ENCODE assay signal across 8 cellular contexts in the genomic region with DNA sequence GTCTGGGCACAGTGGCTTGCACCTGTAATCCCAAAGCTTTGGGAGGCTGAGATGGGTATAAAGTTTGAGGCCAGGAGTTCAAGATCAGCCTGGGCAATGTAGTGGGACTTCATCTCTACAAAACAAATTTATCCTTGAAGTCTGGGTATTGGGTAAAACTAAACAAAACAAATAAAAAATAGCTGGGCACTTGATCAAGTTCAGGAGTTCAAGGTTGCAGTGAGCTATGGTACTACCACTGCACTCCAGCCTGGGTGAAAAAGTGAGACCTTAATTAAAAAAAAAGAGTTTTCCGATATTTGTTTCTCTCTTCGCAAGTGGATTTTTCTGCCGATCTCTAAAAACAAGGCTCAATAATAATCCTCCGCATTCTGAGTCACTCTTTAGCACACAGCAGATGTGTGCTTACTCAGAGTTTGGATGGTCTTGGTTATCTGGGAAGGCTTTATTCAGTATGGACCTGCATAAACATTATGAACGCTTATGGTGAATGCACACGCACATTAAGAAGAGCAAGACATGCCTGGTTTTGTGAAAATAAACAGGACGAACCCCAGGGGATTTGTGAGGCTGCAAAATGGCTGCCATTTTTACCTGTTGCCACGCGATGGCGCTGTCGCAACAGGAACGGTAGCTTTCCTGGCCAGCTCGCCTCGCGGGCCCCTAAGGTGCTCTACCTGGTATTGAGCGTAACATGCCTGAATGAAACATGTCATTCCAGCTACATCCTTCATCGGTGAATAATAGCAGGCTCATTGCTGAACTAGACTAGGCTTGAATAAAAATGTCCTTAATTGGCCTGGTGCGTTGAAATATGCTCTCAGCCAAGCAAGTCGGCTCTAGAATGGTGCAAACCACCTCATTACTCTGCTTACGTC. TPM values are rescaled to one million over a fixed set of nuclear protein-coding genes. Genes with fewer than 3 reads are reported as not detected.
DNase-seq lines count a peak whose midpoint lies in the region; ATAC-seq and TF ChIP-seq lines count a peak whose summit lies in the region.

No MANE protein-coding gene starts in this region.

- ATAC-seq in GM21447 (IDR thresholded peaks at IDR 0.05; ENCODE audit: unreplicated experiment) (peak; percentile 69), Panc1 (peak; percentile 87)

- CTCF ChIA-PET in Panc1 (lab: Charles Lee): interaction anchor here (0.6 to 1.8 kb wide), 4 partner anchors 138 to 1623 kb away, joined by 3 to 6 read pairs (median 6); no protein-coding TSS in a partner anchor

- H3K27me3 ChIP-seq in Panc1 (ENCODE audit: control insufficient read depth, insufficient read depth, low read length) (peaks cover 5% of the 10 kb centered on the region), osteoblast (ENCODE audit: insufficient read depth, low read length) (peaks cover 26% of the 10 kb centered on the region)

- H3K9me3 Mint-ChIP-seq in activated T-helper 2 cell treated with anti-CD3 and anti-CD28 coated beads, Interferon-gamma antibody, Interleukin-2, Interleukin-4, amounts not matched to agents 10 μg/mL and 5 μg/mL and 100 μg/mL, durations not matched to agents 14 hours and 24 hours and 36 hours: no peaks in the 10 kb centered on the region

- H3K4me3 ChIP-seq in Panc1 (ENCODE audit: low read depth in 2 of 2, low read length in 2 of 2): no peak overlapping the region
- H3K4me3 ChIP-seq in fibroblast of villous mesenchyme (ENCODE audit: low read depth, low read length): peak overlapping the region; percentile 28
- peak overlapping the region; percentile 51 for H3K4me3 ChIP-seq in osteoblast (ENCODE audit: insufficient read depth, low read length)

- DNase-seq in DMS53 treated with DMSO at 0.1 percent for 48 hours (lab: John Stamatoyannopoulos, UW; ENCODE audit: unreplicated experiment): peak; percentile 73
- peak; percentile 55 for DNase-seq in KBM-7
- peak; percentile 51 for DNase-seq in Panc1 (ENCODE audit: low read depth, low spot score)
- peak; percentile 25 for DNase-seq in activated T-helper 2 cell treated with anti-CD3 and anti-CD28 coated beads, Interferon-gamma antibody, Interleukin-2, Interleukin-4, amounts not matched to agents 10 μg/mL and 5 μg/mL and 100 μg/mL, durations not matched to agents 14 hours and 24 hours and 36 hours (ENCODE audit: low spot score)
- DNase-seq in fibroblast of villous mesenchyme (ENCODE audit: low read depth): peak; percentile 74
- DNase-seq in osteoblast (ENCODE audit: insufficient read length, low spot score, missing footprints): peak; percentile 75
- DNase-seq in ureter (ENCODE audit: low spot score): peak; percentile 59

- no TSS peak for BruUV-seq in Panc1 (replicated peaks; lab: Mats Ljungman, UMichigan)

- no peak overlapping the region for H3K27ac Mint-ChIP-seq in activated T-helper 2 cell treated with anti-CD3 and anti-CD28 coated beads, Interferon-gamma antibody, Interleukin-2, Interleukin-4, amounts not matched to agents 10 μg/mL and 5 μg/mL and 100 μg/mL, durations not matched to agents 14 hours and 24 hours and 36 hours

- H2AFZ ChIP-seq in osteoblast (ENCODE audit: low read length): peak overlapping the region; percentile 69

- H3K4me3 Mint-ChIP-seq in activated T-helper 2 cell treated with anti-CD3 and anti-CD28 coated beads, Interferon-gamma antibody, Interleukin-2, Interleukin-4, amounts not matched to agents 10 μg/mL and 5 μg/mL and 100 μg/mL, durations not matched to agents 14 hours and 24 hours and 36 hours (ENCODE audit: low read depth): no peak overlapping the region

- H3K36me3 Mint-ChIP-seq in activated T-helper 2 cell treated with anti-CD3 and anti-CD28 coated beads, Interferon-gamma antibody, Interleukin-2, Interleukin-4, amounts not matched to agents 10 μg/mL and 5 μg/mL and 100 μg/mL, durations not matched to agents 14 hours and 24 hours and 36 hours (ENCODE audit: low read depth): no peaks in the 10 kb centered on the region

- no peaks in the 10 kb centered on the region for H4K20me1 ChIP-seq in osteoblast (ENCODE audit: insufficient read depth, low read length)

- POLR2A ChIA-PET in Panc1 (lab: Charles Lee): interaction anchor here (0.6 kb wide), 1 partner anchor 1662 kb away, joined by 5 read pairs; no protein-coding TSS in a partner anchor

- H3K4me1 ChIP-seq in Panc1 (ENCODE audit: control insufficient read depth, insufficient read depth, low read length) (no peaks in the 10 kb centered on the region), osteoblast (ENCODE audit: insufficient read depth, low read length) (peaks cover 7% of the 10 kb centered on the region)

- peaks cover 6% of the 10 kb centered on the region for H3K4me1 Mint-ChIP-seq in activated T-helper 2 cell treated with anti-CD3 and anti-CD28 coated beads, Interferon-gamma antibody, Interleukin-2, Interleukin-4, amounts not matched to agents 10 μg/mL and 5 μg/mL and 100 μg/mL, durations not matched to agents 14 hours and 24 hours and 36 hours (ENCODE audit: low read depth)

- intact Hi-C loops in Panc1 (cut with micrococcal nuclease; ENCODE audit: unreplicated experiment): loop anchor here (1.0 to 5.0 kb wide), 2 partner anchors 977 to 1624 kb away; no protein-coding TSS in a partner anchor
- intact Hi-C loops in activated T-helper 2 cell treated with anti-CD3 and anti-CD28 coated beads, Interferon-gamma antibody, Interleukin-2, Interleukin-4, amounts not matched to agents 10 μg/mL and 5 μg/mL and 100 μg/mL, durations not matched to agents 14 hours and 24 hours and 36 hours (cut with micrococcal nuclease): loop anchor here (1.0 to 5.0 kb wide), 2 partner anchors 979 to 1622 kb away; no protein-coding TSS in a partner anchor

- H3K4me2 ChIP-seq in osteoblast (ENCODE audit: insufficient read depth, low read length): peak overlapping the region; percentile 84

- H3K36me3 ChIP-seq in Panc1 (ENCODE audit: control insufficient read depth, insufficient read depth, low read length) (no peaks in the 10 kb centered on the region), osteoblast (ENCODE audit: insufficient read depth, low read length) (no peaks in the 10 kb centered on the region)

- peak; percentile 91 for TF ChIP-seq CTCF in Panc1 (IDR thresholded peaks at IDR 0.05)
- peak; percentile 88 for TF ChIP-seq CTCF in fibroblast of villous mesenchyme (IDR thresholded peaks at IDR 0.05; ENCODE audit: insufficient read depth, low read depth, low read length)
- TF ChIP-seq CTCF in osteoblast (IDR thresholded peaks at IDR 0.05; ENCODE audit: extremely low read depth, low read depth, low read length): peak; percentile 96

- in situ Hi-C loops in KBM-7 (cut with MboI; ENCODE audit: low pct_unique_long_range_greater_than_20kb, low sequenced_read_pairs) (no loop called here), Panc1 (cut with HindIII; ENCODE audit: low pct_unique_long_range_greater_than_20kb, low sequenced_read_pairs) (no loop called here)

- no peaks in the 10 kb centered on the region for H3K9me3 ChIP-seq in Panc1 (ENCODE audit: control insufficient read depth, insufficient read depth, low read depth, low read length)
- no peaks in the 10 kb centered on the region for H3K9me3 ChIP-seq in osteoblast (ENCODE audit: low read depth, low read length)

- no peaks in the 10 kb centered on the region for H3K79me2 ChIP-seq in osteoblast (ENCODE audit: insufficient read depth, low read length)

- H3K27ac ChIP-seq in Panc1 (ENCODE audit: low read length) (no peak overlapping the region), osteoblast (ENCODE audit: low read depth, low read length) (no peak overlapping the region)

- H3K27me3 Mint-ChIP-seq in activated T-helper 2 cell treated with anti-CD3 and anti-CD28 coated beads, Interferon-gamma antibody, Interleukin-2, Interleukin-4, amounts not matched to agents 10 μg/mL and 5 μg/mL and 100 μg/mL, durations not matched to agents 14 hours and 24 hours and 36 hours (ENCODE audit: low read depth): peaks cover 36% of the 10 kb centered on the region

RNA-seq across cellular contexts. Expression of gene OPN5, which starts 6.0 kb away (rescaled TPM):
- total RNA-seq in Panc1 (2021; ENCODE audit: unreplicated experiment): not detected
- not detected for polyA plus RNA-seq in Panc1 (2012; ENCODE audit: insufficient read length)
- total RNA-seq in activated T-helper 2 cell treated with anti-CD3 and anti-CD28 coated beads, Interferon-gamma antibody, Interleukin-2, Interleukin-4, amounts not matched to agents 10 μg/mL and 5 μg/mL and 100 μg/mL, durations not matched to agents 14 hours and 24 hours and 36 hours: not detected in 2 replicates
- total RNA-seq in fibroblast of villous mesenchyme: not detected in 2 replicates
- under 0.01 TPM in 1 of 2 replicates, not detected in the other for total RNA-seq in osteoblast
- total RNA-seq in ureter: not detected

Comparison
In these comparisons a context has a peak if more than half of its experiments do, and no peak if none do; other contexts are left out.
1. DNase-seq: peak in every context shown above with its lines; median percentile 75 in osteoblast; 74 in fibroblast of villous mesenchyme; 73 in DMS53 treated with DMSO at 0.1 percent for 48 hours; 59 in ureter; 55 in KBM-7; 51 in Panc1; 25 in activated T-helper 2 cell treated with anti-CD3 and anti-CD28 coated beads, Interferon-gamma antibody, Interleukin-2, Interleukin-4, amounts not matched to agents 10 μg/mL and 5 μg/mL and 100 μg/mL, durations not matched to agents 14 hours and 24 hours and 36 hours.
2. H3K4me3 ChIP-seq: peak in fibroblast of villous mesenchyme (single experiment) and osteoblast (single experiment); none in Panc1 (0 of 2).
3. Peak in every context shown above with its lines, with median percentiles within 50 percentile points of each other: CTCF ChIP-seq.